Comparison of ENCODE assay signal across 11 cellular contexts in genomic region chr2:20611077-20611843, GRCh38. TPM values are rescaled to one million over a fixed set of nuclear protein-coding genes. Genes with fewer than 3 reads are reported as not detected.
A peak's percentile ranks its signal among the peaks of the same experiment; 100 is the strongest.
DNase-seq lines count a peak whose midpoint lies in the region; ATAC-seq and TF ChIP-seq lines count a peak whose summit lies in the region.
"Had no signal": no experiment of that assay in that cellular context is flagged by ENCODE, and none has a peak within 500 bp of the region (broad histone marks: within the 10 kb centered on the region; RNA-seq: fewer than 3 reads in every experiment).

No MANE protein-coding gene starts in this region.

- H4K20me1 ChIP-seq in GM23338 (replicated peaks; ENCODE audit: insufficient read depth) = no peaks in the 10 kb centered on the region

- intact Hi-C loops in sciatic nerve (cut with DNase I) = no loop called here

- no peak overlapping the region for H3K4me2 ChIP-seq in GM23338
- H3K4me2 ChIP-seq: KMS-11 had no signal

- 0 out of 2 replicates have a peak, but pooled peaks cover 8% of the 10 kb centered on the region for H3K4me1 ChIP-seq in GM23338 (ENCODE audit: insufficient read depth)

- H3K36me3 Mint-ChIP-seq in GM23338 (ENCODE audit: low read depth) (no peaks in the 10 kb centered on the region), brain (peaks cover 13% of the 10 kb centered on the region)

- H3K9me3 Mint-ChIP-seq in GM23338 (peaks cover 8% of the 10 kb centered on the region), brain (peaks cover 5 to 16% (median 10%) of the 10 kb centered on the region in 5 experiments)

- no peaks in the 10 kb centered on the region for H3K36me3 ChIP-seq in GM23338 (ENCODE audit: insufficient read depth)

- H3K4me1 Mint-ChIP-seq in GM23338 (peaks cover 12% of the 10 kb centered on the region), brain (peaks cover 44% of the 10 kb centered on the region)

- H3K27me3 Mint-ChIP-seq in GM23338 (ENCODE audit: insufficient read depth, low read depth, poor library complexity) (peaks cover 3% of the 10 kb centered on the region), brain (peaks cover 3% of the 10 kb centered on the region)

- H3K4me3 Mint-ChIP-seq in GM23338 = no peak overlapping the region
- no peak overlapping the region for H3K4me3 Mint-ChIP-seq in brain

- TF ChIP-seq CTCF in GM23338 (conservative IDR thresholded peaks at IDR 0.05; ENCODE audit: low read depth in 2 of 2) (no peak), brain (conservative IDR thresholded peaks at IDR 0.05) (no peak), GM10266 (IDR thresholded peaks at IDR 0.05; ENCODE audit: control insufficient read depth, insufficient read depth, low read depth, missing control alignments) (no peak)

- peak; percentile 48 for DNase-seq in GM23338 (ENCODE audit: low spot score)
- DNase-seq in iris pigment epithelial cell (ENCODE audit: low read depth) = peak; percentile 99
- DNase-seq in sciatic nerve (ENCODE audit: low spot score) = peak; percentile 80
- no peak for DNase-seq in activated CD4-positive, alpha-beta T cell treated with anti-CD3 and anti-CD28 coated beads for 1 hour
- no peak for DNase-seq in NCI-H748 (lab: John Stamatoyannopoulos, UW; ENCODE audit: unreplicated experiment)
- no peak for DNase-seq in GM10266 (ENCODE audit: extremely low spot score)
- DNase-seq in activated T-cell treated with anti-CD3 and anti-CD28 coated beads, Interleukin-2, amount 50 U/mL, for 1 hour = no peak
- DNase-seq: retina had no signal

- no peaks in the 10 kb centered on the region for H3F3A ChIP-seq in GM23338 (replicated peaks; ENCODE audit: low read depth)

- ATAC-seq in GM23338 (no peak), sciatic nerve (peak; percentile 93)

- H3K27ac Mint-ChIP-seq in GM23338 (no peak overlapping the region), brain (peak overlapping the region in 3 of 5 experiments; percentile 3 to 96 (median 9))

- H3K79me2 ChIP-seq in GM23338 (replicated peaks; ENCODE audit: insufficient read depth) = no peaks in the 10 kb centered on the region

- no peak overlapping the region for H3K4me3 ChIP-seq in GM23338

- no peaks in the 10 kb centered on the region for H3K9me2 ChIP-seq in GM23338 (ENCODE audit: insufficient read depth)

- H3K27me3 ChIP-seq in GM23338 (ENCODE audit: insufficient read depth) = no peaks in the 10 kb centered on the region

- no peak overlapping the region for H2AFZ ChIP-seq in GM23338

- H3K27ac ChIP-seq in GM23338 (ENCODE audit: low read depth) = no peak overlapping the region
- H3K27ac ChIP-seq: KMS-11 had no signal

TF ChIP-seq in GM23338, 12 proteins besides CTCF, POLR2A, EP300 and RAD21:
- no peak for TF ChIP-seq EZH2 (IDR thresholded peaks at IDR 0.05; ENCODE audit: low read depth, unreplicated experiment)
- TF ChIP-seq ZNF331 (CRISPR knock-in tag; IDR thresholded peaks at IDR 0.05; ENCODE audit: low read depth) = no peak
- TF ChIP-seq CREB1 (CRISPR knock-in tag; IDR thresholded peaks at IDR 0.05; ENCODE audit: low read depth) = no peak
- no peak for TF ChIP-seq JUNB (IDR thresholded peaks at IDR 0.05; ENCODE audit: unreplicated experiment)
- no peak for TF ChIP-seq POLR2AphosphoS5 (IDR thresholded peaks at IDR 0.05; ENCODE audit: low read depth)
- TF ChIP-seq REST (IDR thresholded peaks at IDR 0.05; ENCODE audit: unreplicated experiment) = no peak
- TF ChIP-seq, protein P1, sequence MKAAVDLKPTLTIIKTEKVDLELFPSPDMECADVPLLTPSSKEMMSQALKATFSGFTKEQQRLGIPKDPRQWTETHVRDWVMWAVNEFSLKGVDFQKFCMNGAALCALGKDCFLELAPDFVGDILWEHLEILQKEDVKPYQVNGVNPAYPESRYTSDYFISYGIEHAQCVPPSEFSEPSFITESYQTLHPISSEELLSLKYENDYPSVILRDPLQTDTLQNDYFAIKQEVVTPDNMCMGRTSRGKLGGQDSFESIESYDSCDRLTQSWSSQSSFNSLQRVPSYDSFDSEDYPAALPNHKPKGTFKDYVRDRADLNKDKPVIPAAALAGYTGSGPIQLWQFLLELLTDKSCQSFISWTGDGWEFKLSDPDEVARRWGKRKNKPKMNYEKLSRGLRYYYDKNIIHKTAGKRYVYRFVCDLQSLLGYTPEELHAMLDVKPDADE (IDR thresholded peaks at IDR 0.05) = no peak
- TF ChIP-seq STAT1 (IDR thresholded peaks at IDR 0.05; ENCODE audit: unreplicated experiment) = no peak
- no peak for TF ChIP-seq EZH2phosphoT487 (IDR thresholded peaks at IDR 0.05; ENCODE audit: unreplicated experiment)
- no peak for TF ChIP-seq ZNF114 (CRISPR knock-in tag; IDR thresholded peaks at IDR 0.05)
- TF ChIP-seq NANOG (IDR thresholded peaks at IDR 0.05; ENCODE audit: borderline replicate concordance) = no peak
TF ChIP-seq in GM23338: peak in this region for 0.

RNA-seq across cellular contexts. Expression of gene HS1BP3, which starts 39.6 kb away (rescaled TPM):
- 15.0 and 16.8 TPM in 2 replicates for total RNA-seq in GM23338 (2014; rRNA removed; shearing (Covaris generic))
- 6.0 and 7.2 TPM in 2 replicates for polyA plus RNA-seq in GM23338 (2016; fragmentation: Nextera tagmentation; extraction: Ambion mirVana)
- 46.7 TPM for polyA plus RNA-seq in brain (ENCODE audit: insufficient read depth, low read depth, low replicate concordance)
- total RNA-seq in sciatic nerve = 23.2 TPM

RNA-seq across cellular contexts. Expression of gene GDF7, which starts 55.7 kb away (rescaled TPM):
- 0.19 and 0.52 TPM in 2 replicates for total RNA-seq in GM23338 (2014; rRNA removed; shearing (Covaris generic))
- polyA plus RNA-seq in GM23338 (2016; fragmentation: Nextera tagmentation; extraction: Ambion mirVana) = 0.16 and 0.19 TPM in 2 replicates
- polyA plus RNA-seq in brain (ENCODE audit: insufficient read depth, low read depth, low replicate concordance) = 0.10 TPM
- 7.6 TPM for total RNA-seq in sciatic nerve
- total RNA-seq: T-helper 1 cell treated with Interleukin-12 subunit alpha and Interleukin-12 subunit beta and Interleukin-4 antibody, amounts not matched to agents 30 ng/mL and 1 ng/mL, for 36 hours had no signal

Comparison
In these comparisons a context has a peak if more than half of its experiments do, and no peak if none do; other contexts are left out.
1. DNase-seq: peak in GM23338 (single experiment), iris pigment epithelial cell (single experiment) and sciatic nerve (single experiment); none in activated CD4-positive, alpha-beta T cell treated with anti-CD3 and anti-CD28 coated beads for 1 hour (single experiment), NCI-H748 (single experiment), GM10266 (single experiment) and activated T-cell treated with anti-CD3 and anti-CD28 coated beads, Interleukin-2, amount 50 U/mL, for 1 hour (single experiment).